In genomic region chr2:86019121-86019520, GRCh38 we compare ENCODE assay signal across 13 cellular contexts.
"Had no signal": no experiment of that assay in that cellular context is flagged by ENCODE, and none has a peak within 500 bp of the region (broad histone marks: within the 10 kb centered on the region; RNA-seq: fewer than 3 reads in every experiment).

No MANE protein-coding gene starts in this region.

- H3K36me3 ChIP-seq: adrenal gland had no signal

- H3K27ac Mint-ChIP-seq: natural killer cell treated with Interleukin-12 subunit alpha and Interleukin-12 subunit beta and Interleukin-15 and Interleukin-18, amount 100 ng/mL, for 72 hours; WTC11 had no signal

- H3K27me3 ChIP-seq: adrenal gland had no signal

- ATAC-seq: left ventricle myocardium superior; natural killer cell treated with Interleukin-12 subunit alpha and Interleukin-12 subunit beta and Interleukin-15 and Interleukin-18, amount 100 ng/mL, for 72 hours; right cardiac atrium; T-helper 17 cell; WTC11 had no signal

- H3K4me1 Mint-ChIP-seq: WTC11 had no signal

- H3K4me3 Mint-ChIP-seq: activated CD4-positive, alpha-beta T cell treated with anti-CD3 and anti-CD28 coated beads, Interleukin-2, amount 10 ng/mL, durations not matched to agents 7 days and 5 days; natural killer cell treated with Interleukin-12 subunit alpha and Interleukin-12 subunit beta and Interleukin-15 and Interleukin-18, amount 100 ng/mL, for 72 hours; T-helper 17 cell; WTC11 had no signal

- H3K27ac ChIP-seq: adrenal gland had no signal

- H3K4me3 ChIP-seq: adrenal gland had no signal

- H3K9me3 ChIP-seq: adrenal gland had no signal

- DNase-seq: activated CD4-positive, alpha-beta T cell treated with anti-CD3 and anti-CD28 coated beads, Interleukin-2, amount 10 ng/mL, durations not matched to agents 7 days and 5 days; activated CD8-positive, alpha-beta memory T cell treated with anti-CD3 and anti-CD28 coated beads, Interleukin-2, amount 50 U/mL, for 48 hours; activated naive CD4-positive, alpha-beta T cell treated with Interleukin-2 at 50 U/mL for 16 hours; adrenal gland; foreskin fibroblast; kidney glomerular epithelial cell; left ventricle myocardium superior; mesenchymal stem cell; T-helper 17 cell had no signal

- H3K27me3 Mint-ChIP-seq: activated CD4-positive, alpha-beta T cell treated with anti-CD3 and anti-CD28 coated beads, Interleukin-2, amount 10 ng/mL, durations not matched to agents 7 days and 5 days; natural killer cell treated with Interleukin-12 subunit alpha and Interleukin-12 subunit beta and Interleukin-15 and Interleukin-18, amount 100 ng/mL, for 72 hours; progenitor cell of endocrine pancreas; T-helper 17 cell had no signal
